Comparison of ENCODE assay signal across 14 cellular contexts in the genomic region with DNA sequence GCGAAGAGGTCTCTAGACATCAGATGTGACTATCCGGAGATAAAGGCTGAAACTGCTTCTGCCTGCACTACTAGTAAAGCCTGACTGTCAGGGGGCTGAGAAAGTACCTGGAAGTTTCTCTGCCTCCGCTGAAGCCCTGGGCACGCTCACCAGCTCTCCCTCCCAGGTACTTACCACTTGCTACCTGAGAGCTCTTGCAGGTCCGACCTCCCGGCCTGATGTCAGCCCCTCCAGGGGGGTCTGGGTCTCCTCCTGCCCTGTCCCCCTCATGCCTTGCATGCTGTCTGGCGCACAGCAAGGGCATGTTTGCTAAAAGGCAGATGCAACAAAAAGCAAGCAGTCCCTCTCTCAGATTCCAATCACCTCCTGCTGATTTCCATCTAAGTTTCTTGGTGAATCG. TPM values are rescaled to one million over a fixed set of nuclear protein-coding genes. Genes with fewer than 3 reads are reported as not detected.
DNase-seq lines count a peak whose midpoint lies in the region; ATAC-seq, FAIRE-seq and TF ChIP-seq lines count a peak whose summit lies in the region.
"Had no signal": no experiment of that assay in that cellular context is flagged by ENCODE, and none has a peak within 500 bp of the region (broad histone marks: within the 10 kb centered on the region; RNA-seq: fewer than 3 reads in every experiment).

No MANE protein-coding gene starts in this region.

- POLR2A ChIA-PET in RWPE1 (lab: Yijun Ruan, JAX; ENCODE audit: low non-redundant PET): no interaction called here

- CTCF ChIA-PET in RWPE1 (lab: Yijun Ruan, JAX): interaction anchor here (1.2 kb wide), 1 partner anchor 23 kb away, joined by 4 read pairs; no protein-coding TSS in a partner anchor

- 92 to 94% methylated on average over 8 of the region's 8 CpGs for WGBS in pancreas, 2 donors
- 89% methylated on average over 8 of the region's 8 CpGs for WGBS in urinary bladder

- H3K27ac ChIP-seq in RWPE1: peak overlapping the region; percentile 99
- H3K27ac ChIP-seq in epithelial cell of prostate: peak overlapping the region; percentile 99
- peak overlapping the region in 3 of 4 donors; percentile 64 to 94 (median 73) for H3K27ac ChIP-seq in pancreas
- H3K27ac ChIP-seq in urinary bladder (ENCODE audit: low read depth): peak overlapping the region; percentile 92
- H3K27ac ChIP-seq: SK-N-MC had no signal

- ATAC-seq in pancreas: no peak
- ATAC-seq: GM23338; stimulated activated naive B cell treated with anti-CD40 and anti-IgM and Interleukin-4, amounts not matched to agents 10 μg/mL and 1 μg/mL and 100 μg/mL, for 72 hours had no signal

- H3K4me1 ChIP-seq in pancreas: peaks cover under 1 to 34% (median 18%) of the 10 kb centered on the region in 3 donors
- peaks cover 2% of the 10 kb centered on the region for H3K4me1 ChIP-seq in urinary bladder (ENCODE audit: insufficient read depth)

- intact Hi-C loops in pancreas (cut with DNase I): no loop called here

- H3K27me3 ChIP-seq in pancreas: no peaks in the 10 kb centered on the region

- no peak for TF ChIP-seq CTCF in RWPE1 (conservative IDR thresholded peaks at IDR 0.05; ENCODE audit: low read depth)
- TF ChIP-seq CTCF in pancreas (IDR thresholded peaks at IDR 0.05): no peak

- DNase-seq in RWPE1 (ENCODE audit: low spot score) (no peak), epithelial cell of prostate (ENCODE audit: low read depth, low spot score) (no peak), pancreas (peak in 1 of 6 donors; percentile 35), midbrain (lab: John Stamatoyannopoulos, UW) (no peak), HT-29 (ENCODE audit: low spot score) (no peak), NCI-H187 treated with DMSO at 0.1 percent for 48 hours (lab: John Stamatoyannopoulos, UW) (no peak)
- DNase-seq: activated CD4-positive, CD25-positive, alpha-beta regulatory T cell treated with anti-CD3 and anti-CD28 coated beads, Interleukin-2, amount 50 U/mL, for 72 hours; activated gamma-delta T cell; stimulated activated CD4-positive, alpha-beta T cell treated with anti-CD3 and anti-CD28 coated beads, Interleukin-2, amount 100 ng/mL, for 48 hours; stimulated activated naive B cell treated with anti-CD40 and anti-IgM and Interleukin-4, amounts not matched to agents 10 μg/mL and 1 μg/mL and 100 μg/mL, for 72 hours had no signal

- FAIRE-seq in pancreas (lab: Jason Lieb, UNC): no peak
- FAIRE-seq: islet of Langerhans had no signal

- H3K36me3 ChIP-seq in pancreas (peaks cover 6 to 30% (median 8%) of the 10 kb centered on the region in 3 donors), urinary bladder (ENCODE audit: insufficient read depth) (no peaks in the 10 kb centered on the region)

- no peaks in the 10 kb centered on the region for H3K9me3 ChIP-seq in pancreas

- H3K4me3 ChIP-seq in pancreas (no peak overlapping the region), urinary bladder (ENCODE audit: low read depth, low read length) (no peak overlapping the region)
- H3K4me3 ChIP-seq: GM23338, SK-N-MC had no signal

RNA-seq across cellular contexts. Expression of a gene that starts 17.4 kb away (rescaled TPM):
- total RNA-seq in pancreas: 10 to 100 TPM; 10.7 to 28.8 (median 15.6) TPM
- 10 to 100 TPM; 17.8 to 22.7 TPM for polyA plus RNA-seq in pancreas
- 31.1 TPM for total RNA-seq in urinary bladder
- 49.7 TPM for polyA plus RNA-seq in urinary bladder
- total RNA-seq in HT-29 (2014; rRNA removed; shearing (Covaris generic)): 40.1 and 40.3 TPM in 2 replicates

RNA-seq across cellular contexts. Expression of a gene that starts 33.7 kb away (rescaled TPM):
- total RNA-seq in pancreas (10 to 100 TPM; 11.3 to 22.1 (median 17.0) TPM), urinary bladder (9.8 TPM)
- polyA plus RNA-seq in pancreas (1 to 10 TPM; 3.5 to 7.7 TPM), urinary bladder (19.9 TPM)
- total RNA-seq in HT-29 (2014; rRNA removed; shearing (Covaris generic)): 0.91 and 1.2 TPM in 2 replicates
